Comparison of ENCODE assay signal across 19 cellular contexts in the genomic region with DNA sequence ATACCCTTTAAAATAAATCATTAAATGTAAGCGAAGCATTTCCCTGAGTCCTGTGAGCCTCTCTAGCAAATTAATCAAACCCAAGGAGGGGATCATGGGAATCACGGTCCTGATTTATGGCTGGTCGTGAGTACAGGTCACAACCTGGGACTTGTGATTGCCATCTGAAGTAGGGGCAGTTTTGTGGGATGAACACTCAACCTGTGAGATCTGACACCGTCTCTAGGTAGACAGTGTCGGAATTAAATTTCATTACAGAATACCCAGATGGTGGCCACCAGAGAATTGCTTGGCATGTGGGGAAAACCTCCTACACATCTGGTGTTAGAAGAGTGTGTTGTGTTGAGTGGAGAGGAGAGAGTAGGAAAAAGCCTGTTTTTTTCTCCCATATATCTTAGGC. TPM values are rescaled to one million over a fixed set of nuclear protein-coding genes. Genes with fewer than 3 reads are reported as not detected.
A peak's percentile ranks its signal among the peaks of the same experiment; 100 is the strongest.
DNase-seq lines count a peak whose midpoint lies in the region; ATAC-seq, FAIRE-seq and TF ChIP-seq lines count a peak whose summit lies in the region.
"Had no signal": no experiment of that assay in that cellular context is flagged by ENCODE, and none has a peak within 500 bp of the region (broad histone marks: within the 10 kb centered on the region; RNA-seq: fewer than 3 reads in every experiment).

No MANE protein-coding gene starts in this region.

- no peaks in the 10 kb centered on the region for H4K20me1 ChIP-seq in HepG2 (ENCODE audit: insufficient read depth, low read length)

- H3K27me3 Mint-ChIP-seq in activated CD8-positive, alpha-beta memory T cell treated with anti-CD3 and anti-CD28 coated beads, Interleukin-2, amount 10 ng/mL, durations not matched to agents 7 days and 5 days = no peaks in the 10 kb centered on the region
- H3K27me3 Mint-ChIP-seq: IgD-negative memory B cell had no signal

- no peaks in the 10 kb centered on the region for H3K79me2 ChIP-seq in HepG2 (ENCODE audit: insufficient read depth, low read length)

- H3K36me3 ChIP-seq in HepG2 (replicated peaks in 1 of 2; ENCODE audit: control insufficient read depth in 1 of 2, insufficient read depth in 2 of 2, low read length in 2 of 2) = no peaks in the 10 kb centered on the region
- H3K36me3 ChIP-seq: BE2C had no signal

- DNase-seq in DMS 273 (lab: John Stamatoyannopoulos, UW; ENCODE audit: unreplicated experiment) (peak; percentile 85), NCI-H1694 (lab: John Stamatoyannopoulos, UW) (peak; percentile 43), NCI-H69 (lab: John Stamatoyannopoulos, UW) (peak; percentile 37), superior temporal gyrus (ENCODE audit: extremely low spot score) (peak; percentile 36), HepG2 (ENCODE audit: low spot score) (no peak), iPS-NIHi7 (ENCODE audit: extremely low spot score) (no peak)
- no peak for DNase-seq in activated CD8-positive, alpha-beta memory T cell treated with anti-CD3 and anti-CD28 coated beads, Interleukin-2, amount 10 ng/mL, durations not matched to agents 7 days and 5 days
- DNase-seq: BE2C; CD4-positive, CD25-positive, alpha-beta regulatory T cell; CD8-positive, alpha-beta memory T cell; DMS153; GF-D8; GOT3; H7; HFFc6 had no signal

- no peak overlapping the region for H3K4me3 Mint-ChIP-seq in activated CD8-positive, alpha-beta memory T cell treated with anti-CD3 and anti-CD28 coated beads, Interleukin-2, amount 10 ng/mL, durations not matched to agents 7 days and 5 days
- H3K4me3 Mint-ChIP-seq: CD4-positive, CD25-positive, alpha-beta regulatory T cell; CD8-positive, alpha-beta memory T cell; HFFc6; IgD-negative memory B cell had no signal

- H3K9me3 ChIP-seq in HepG2 (ENCODE audit: low read length) = no peaks in the 10 kb centered on the region
- H3K9me3 ChIP-seq: BE2C had no signal

- H3K4me1 ChIP-seq in HepG2 (ENCODE audit: insufficient read depth, low read length) = no peaks in the 10 kb centered on the region
- H3K4me1 ChIP-seq: BE2C had no signal

- no peak for FAIRE-seq in HepG2 (lab: Jason Lieb, UNC)
- FAIRE-seq: HTR-8/SVneo had no signal

- in situ Hi-C loops in HepG2 (cut with HindIII; ENCODE audit: extremely low pct_ligation_motif_present, low pct_unique_long_range_greater_than_20kb) = no loop called here

- CTCF ChIA-PET in HepG2 (lab: Yijun Ruan, JAX; ENCODE audit: low intra/inter-chr PET ratio, low total read pairs) = no interaction called here
- CTCF ChIA-PET in activated CD8-positive, alpha-beta memory T cell treated with anti-CD3 and anti-CD28 coated beads, Interleukin-2, amount 10 ng/mL, durations not matched to agents 7 days and 5 days (lab: Charles Lee) = no interaction called here

- no TSS peak for BruUV-seq in HepG2 (replicated peaks; lab: Mats Ljungman, UMichigan)

- H3K4me2 ChIP-seq in HepG2 (ENCODE audit: low read depth, low read length) = no peak overlapping the region

- no peaks in the 10 kb centered on the region for H3K36me3 Mint-ChIP-seq in activated CD8-positive, alpha-beta memory T cell treated with anti-CD3 and anti-CD28 coated beads, Interleukin-2, amount 10 ng/mL, durations not matched to agents 7 days and 5 days
- H3K36me3 Mint-ChIP-seq: CD4-positive, CD25-positive, alpha-beta regulatory T cell; CD8-positive, alpha-beta memory T cell had no signal

- H2AFZ ChIP-seq in HepG2 (ENCODE audit: low read length) = no peak overlapping the region

- WGBS in HepG2 (ENCODE audit: low lambda C conversion rate) = 22% methylated on average over 5 of the region's 5 CpGs

- TF ChIP-seq EP300 in HepG2 (IDR thresholded peaks at IDR 0.05; ENCODE audit: low read depth in 2 of 2, low read length in 2 of 2) = no peak
- TF ChIP-seq EP300 in HepG2 (CRISPR knock-in tag; IDR thresholded peaks at IDR 0.05; ENCODE audit: borderline replicate concordance) = no peak

- no peaks in the 10 kb centered on the region for H3K9me3 Mint-ChIP-seq in activated CD8-positive, alpha-beta memory T cell treated with anti-CD3 and anti-CD28 coated beads, Interleukin-2, amount 10 ng/mL, durations not matched to agents 7 days and 5 days (ENCODE audit: low read depth)
- H3K9me3 Mint-ChIP-seq: CD4-positive, CD25-positive, alpha-beta regulatory T cell; CD8-positive, alpha-beta memory T cell; HFFc6; IgD-negative memory B cell had no signal

- no peak for ATAC-seq in HepG2
- ATAC-seq in activated CD8-positive, alpha-beta memory T cell treated with anti-CD3 and anti-CD28 coated beads, Interleukin-2, amount 10 ng/mL, durations not matched to agents 7 days and 5 days = no peak
- ATAC-seq: HCT116 had no signal

- no peak overlapping the region for H3K27ac Mint-ChIP-seq in activated CD8-positive, alpha-beta memory T cell treated with anti-CD3 and anti-CD28 coated beads, Interleukin-2, amount 10 ng/mL, durations not matched to agents 7 days and 5 days
- H3K27ac Mint-ChIP-seq: CD4-positive, CD25-positive, alpha-beta regulatory T cell; HFFc6 had no signal

- no peak for TF ChIP-seq POLR2A in HepG2 (IDR thresholded peaks at IDR 0.05; ENCODE audit: insufficient read depth in 1 of 2, low read depth in 2 of 2, low read length in 2 of 2)

- no peak overlapping the region for H3K27ac ChIP-seq in HepG2 (ENCODE audit: extremely low read length, insufficient read depth, low read length)

- peaks cover 5% of the 10 kb centered on the region for H3K4me1 Mint-ChIP-seq in activated CD8-positive, alpha-beta memory T cell treated with anti-CD3 and anti-CD28 coated beads, Interleukin-2, amount 10 ng/mL, durations not matched to agents 7 days and 5 days
- H3K4me1 Mint-ChIP-seq: CD4-positive, CD25-positive, alpha-beta regulatory T cell; CD8-positive, alpha-beta memory T cell had no signal

- POLR2A ChIA-PET in HepG2 (lab: Yijun Ruan, JAX) = no interaction called here

- intact Hi-C loops in HepG2 (cut with micrococcal nuclease; ENCODE audit: unreplicated experiment) = no loop called here

- no peak overlapping the region for H3K9ac ChIP-seq in HepG2 (ENCODE audit: insufficient read depth, low read depth, low read length)

- no peak for TF ChIP-seq RAD21 in HepG2 (CRISPR knock-in tag; IDR thresholded peaks at IDR 0.05)

- H3K27me3 ChIP-seq in HepG2 (ENCODE audit: control insufficient read depth in 1 of 2, insufficient read depth in 2 of 2, low read length in 2 of 2) = peaks cover 0 to 15% of the 10 kb centered on the region in 2 experiments; a peak in 2 of 5 replicates
- H3K27me3 ChIP-seq: BE2C had no signal

- no peak overlapping the region for H3K4me3 ChIP-seq in HepG2 (replicated peaks in 1 of 3; ENCODE audit: insufficient read depth in 1 of 3, low read depth in 2 of 3, low read length in 3 of 3)

- no peak for TF ChIP-seq CTCF in HepG2 (CRISPR knock-in tag; IDR thresholded peaks at IDR 0.05)

RNA-seq across cellular contexts. Expression of gene CAPN14, which starts 12.6 kb away (rescaled TPM):
- total RNA-seq in HepG2 (2016; rRNA removed; fragmentation: Illumina TruSeq; extraction: Trizol) = not detected in 2 replicates
- not detected in 2 replicates for total RNA-seq in HepG2 (2016; cell fraction: cytosol; rRNA removed; fragmentation: Illumina TruSeq; extraction: Trizol; ENCODE audit: low read depth)
- not detected in 2 replicates for total RNA-seq in HepG2 (2016; cell fraction: insoluble cytoplasmic fraction; rRNA removed; fragmentation: Illumina TruSeq; extraction: Trizol)
- not detected in 2 replicates for total RNA-seq in HepG2 (2016; cell fraction: membrane; rRNA removed; fragmentation: Illumina TruSeq; extraction: Trizol)
- not detected in 2 replicates for total RNA-seq in HepG2 (2016; cell fraction: nucleus; rRNA removed; fragmentation: Illumina TruSeq; extraction: Trizol)
- not detected in 2 replicates for polyA plus RNA-seq in HepG2 (2011; rRNA removed)
- not detected in 2 replicates for polyA plus RNA-seq in HepG2 (2011; cell fraction: cytosol; rRNA removed)
- polyA plus RNA-seq in HepG2 (2011; cell fraction: nucleus; rRNA removed) = not detected in 2 replicates
- not detected in 2 replicates for polyA plus RNA-seq in HepG2 (2012)
- polyA plus RNA-seq in HepG2 (2016; cell fraction: cytosol; fragmentation: Illumina TruSeq; extraction: Trizol; ENCODE audit: low read depth) = not detected in 2 replicates
- polyA plus RNA-seq in HepG2 (2016; cell fraction: insoluble cytoplasmic fraction; fragmentation: Illumina TruSeq; extraction: Trizol; ENCODE audit: low read depth) = not detected in 2 replicates
- not detected in 2 replicates for polyA plus RNA-seq in HepG2 (2016; cell fraction: membrane; fragmentation: Illumina TruSeq; extraction: Trizol; ENCODE audit: low read depth)
- not detected in 2 replicates for polyA plus RNA-seq in HepG2 (2016; cell fraction: nucleus; fragmentation: Illumina TruSeq; extraction: Trizol; ENCODE audit: insufficient read depth, low read depth)
- not detected in 2 replicates for polyA minus RNA-seq in HepG2 (2011; rRNA and poly(A)+ RNA removed; ENCODE audit: low replicate concordance)
- not detected in 2 replicates for polyA minus RNA-seq in HepG2 (2011; cell fraction: cytosol; rRNA and poly(A)+ RNA removed)
- not detected in 2 replicates for polyA minus RNA-seq in HepG2 (2011; cell fraction: nucleus; rRNA and poly(A)+ RNA removed)
- total RNA-seq in activated CD8-positive, alpha-beta memory T cell treated with anti-CD3 and anti-CD28 coated beads, Interleukin-2, amount 10 ng/mL, durations not matched to agents 7 days and 5 days = under 1 TPM; 0.26 to 0.33 TPM
- total RNA-seq: A172 had no signal

RNA-seq across cellular contexts. Expression of gene EHD3, which starts 29.2 kb away (rescaled TPM):
- 0.69 and 0.70 TPM in 2 replicates for total RNA-seq in HepG2 (2016; rRNA removed; fragmentation: Illumina TruSeq; extraction: Trizol)
- total RNA-seq in HepG2 (2016; cell fraction: cytosol; rRNA removed; fragmentation: Illumina TruSeq; extraction: Trizol; ENCODE audit: low read depth) = 0.09 and 0.20 TPM in 2 replicates
- 0.58 and 0.71 TPM in 2 replicates for total RNA-seq in HepG2 (2016; cell fraction: insoluble cytoplasmic fraction; rRNA removed; fragmentation: Illumina TruSeq; extraction: Trizol)
- total RNA-seq in HepG2 (2016; cell fraction: membrane; rRNA removed; fragmentation: Illumina TruSeq; extraction: Trizol) = 0.37 and 0.52 TPM in 2 replicates
- 0.40 and 0.47 TPM in 2 replicates for total RNA-seq in HepG2 (2016; cell fraction: nucleus; rRNA removed; fragmentation: Illumina TruSeq; extraction: Trizol)
- polyA plus RNA-seq in HepG2 (2011; rRNA removed) = 0.20 and 0.27 TPM in 2 replicates
- 0.23 and 0.31 TPM in 2 replicates for polyA plus RNA-seq in HepG2 (2011; cell fraction: cytosol; rRNA removed)
- polyA plus RNA-seq in HepG2 (2011; cell fraction: nucleus; rRNA removed) = 0.18 and 0.23 TPM in 2 replicates
- 0.13 and 0.23 TPM in 2 replicates for polyA plus RNA-seq in HepG2 (2012)
- polyA plus RNA-seq in HepG2 (2016; cell fraction: cytosol; fragmentation: Illumina TruSeq; extraction: Trizol; ENCODE audit: low read depth) = 0.08 and 0.10 TPM in 2 replicates
- polyA plus RNA-seq in HepG2 (2016; cell fraction: insoluble cytoplasmic fraction; fragmentation: Illumina TruSeq; extraction: Trizol; ENCODE audit: low read depth) = 0.62 and 0.74 TPM in 2 replicates
- polyA plus RNA-seq in HepG2 (2016; cell fraction: membrane; fragmentation: Illumina TruSeq; extraction: Trizol; ENCODE audit: low read depth) = 0.17 and 0.27 TPM in 2 replicates
- polyA plus RNA-seq in HepG2 (2016; cell fraction: nucleus; fragmentation: Illumina TruSeq; extraction: Trizol; ENCODE audit: insufficient read depth, low read depth) = 0.48 and 0.56 TPM in 2 replicates
- polyA minus RNA-seq in HepG2 (2011; rRNA and poly(A)+ RNA removed; ENCODE audit: low replicate concordance) = 0.05 and 0.70 TPM in 2 replicates
- 0.30 TPM in 1 of 2 replicates, not detected in the other for polyA minus RNA-seq in HepG2 (2011; cell fraction: cytosol; rRNA and poly(A)+ RNA removed)
- polyA minus RNA-seq in HepG2 (2011; cell fraction: nucleus; rRNA and poly(A)+ RNA removed) = 0.26 and 0.50 TPM in 2 replicates
- total RNA-seq in activated CD8-positive, alpha-beta memory T cell treated with anti-CD3 and anti-CD28 coated beads, Interleukin-2, amount 10 ng/mL, durations not matched to agents 7 days and 5 days = 1 to 10 TPM in 1 of 2 experiments, under 1 TPM in 1; 0.41 to 1.1 TPM

Comparison
In these comparisons a context has a peak if more than half of its experiments do, and no peak if none do; other contexts are left out.
1. DNase-seq: peak in DMS 273 (single experiment), NCI-H1694 (single experiment), NCI-H69 (single experiment) and superior temporal gyrus (single experiment); none in HepG2 (single experiment), activated CD8-positive, alpha-beta memory T cell treated with anti-CD3 and anti-CD28 coated beads, Interleukin-2, amount 10 ng/mL, durations not matched to agents 7 days and 5 days (single experiment) and iPS-NIHi7 (single experiment).